ENCODE assay signal across 13 cellular contexts in the genomic region with DNA sequence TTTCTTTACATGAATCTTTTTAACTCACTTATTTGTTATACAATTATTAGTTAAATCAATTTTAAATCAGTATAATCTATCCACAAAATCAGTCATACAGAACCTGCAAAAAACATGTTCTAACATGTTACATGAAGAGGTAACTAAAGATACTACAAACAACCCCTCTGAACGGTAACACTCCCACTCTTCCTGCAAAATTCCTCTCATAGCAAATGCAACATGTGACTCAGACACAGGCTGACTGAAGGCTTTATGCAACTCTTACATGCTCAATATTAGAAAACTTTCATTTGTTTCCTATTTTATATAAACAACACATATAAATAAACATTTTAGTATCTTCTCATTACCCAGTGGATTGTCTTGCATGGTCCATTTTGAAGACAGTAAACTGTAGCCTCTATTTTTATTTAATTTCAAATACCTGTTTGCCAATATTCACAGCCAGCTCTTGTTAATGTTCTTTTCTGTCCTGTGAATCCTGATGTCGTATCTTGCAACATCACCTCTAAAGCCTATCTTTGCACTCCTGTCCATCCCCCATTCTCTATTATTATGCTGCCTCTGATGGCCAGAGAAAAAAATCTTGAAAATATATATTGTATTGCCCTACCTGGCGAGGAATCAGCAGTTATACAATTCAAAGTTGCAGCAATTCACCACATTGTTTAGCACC.
DNase-seq lines count a peak whose midpoint lies in the region; TF ChIP-seq lines count a peak whose summit lies in the region.
"Had no signal": no experiment of that assay in that cellular context is flagged by ENCODE, and none has a peak within 500 bp of the region (broad histone marks: within the 10 kb centered on the region; RNA-seq: fewer than 3 reads in every experiment).

No MANE protein-coding gene starts in this region.

- H3K4me2 ChIP-seq in OCI-LY1 (ENCODE audit: low read length) (peak overlapping the region; percentile 44), smooth muscle cell (peak overlapping the region; percentile 33)

- peaks cover 11% of the 10 kb centered on the region for H3K9me3 Mint-ChIP-seq in progenitor cell of endocrine pancreas (ENCODE audit: low read depth)

- 61% methylated on average over 3 of the region's 3 CpGs for WGBS in smooth muscle cell (ENCODE audit: low lambda C conversion rate)

- H3K36me3 Mint-ChIP-seq in progenitor cell of endocrine pancreas (ENCODE audit: insufficient read depth) = peaks cover 8% of the 10 kb centered on the region

- H3K9me3 ChIP-seq in OCI-LY1 (ENCODE audit: low read length) = no peaks in the 10 kb centered on the region
- H3K9me3 ChIP-seq in smooth muscle cell (replicated peaks; ENCODE audit: low read depth) = no peaks in the 10 kb centered on the region
- H3K9me3 ChIP-seq: sigmoid colon had no signal

- no peaks in the 10 kb centered on the region for H3K27me3 ChIP-seq in OCI-LY1 (ENCODE audit: insufficient read depth, low read length)
- no peaks in the 10 kb centered on the region for H3K27me3 ChIP-seq in smooth muscle cell (ENCODE audit: low read depth)
- H3K27me3 ChIP-seq: sigmoid colon had no signal

- H3K9ac ChIP-seq in OCI-LY1 (ENCODE audit: low read length) (no peak overlapping the region), smooth muscle cell (ENCODE audit: low read depth) (no peak overlapping the region)

- H3K27ac Mint-ChIP-seq in progenitor cell of endocrine pancreas = no peak overlapping the region

- H4K20me1 ChIP-seq in OCI-LY1 (ENCODE audit: insufficient read depth, low read length) = no peaks in the 10 kb centered on the region
- H4K20me1 ChIP-seq in smooth muscle cell (ENCODE audit: low read depth) = no peaks in the 10 kb centered on the region

- H3K4me1 Mint-ChIP-seq in progenitor cell of endocrine pancreas (ENCODE audit: low read depth) = no peaks in the 10 kb centered on the region

- peak overlapping the region; percentile 18 for H3K4me3 ChIP-seq in OCI-LY1 (ENCODE audit: low read depth, low read length, poor library complexity, severe bottlenecking)
- peak overlapping the region; percentile 41 for H3K4me3 ChIP-seq in choroid plexus epithelial cell (ENCODE audit: low read depth, low read length)
- H3K4me3 ChIP-seq in smooth muscle cell = no peak overlapping the region
- H3K4me3 ChIP-seq: sigmoid colon had no signal

- H2AFZ ChIP-seq in OCI-LY1 (ENCODE audit: low read length) = no peak overlapping the region
- H2AFZ ChIP-seq in smooth muscle cell (ENCODE audit: low read depth) = no peak overlapping the region

- H3K79me2 ChIP-seq in OCI-LY1 (ENCODE audit: insufficient read depth, low read length) (no peaks in the 10 kb centered on the region), smooth muscle cell (ENCODE audit: low read depth) (no peaks in the 10 kb centered on the region)

- H3K4me1 ChIP-seq in OCI-LY1 (ENCODE audit: insufficient read depth, low read length, severe bottlenecking) (peaks cover 37% of the 10 kb centered on the region), smooth muscle cell (ENCODE audit: low read depth) (no peaks in the 10 kb centered on the region)

- H3F3A ChIP-seq in OCI-LY1 (ENCODE audit: insufficient read depth, low read length) (no peaks in the 10 kb centered on the region; the same call in 1 of the 2 replicates), smooth muscle cell (ENCODE audit: low read depth) (no peaks in the 10 kb centered on the region)

- DNase-seq in choroid plexus epithelial cell (ENCODE audit: low read depth) = peak; percentile 53
- DNase-seq in kidney glomerular epithelial cell (lab: John Stamatoyannopoulos, UW) = peak; percentile 56
- no peak for DNase-seq in smooth muscle cell (lab: John Stamatoyannopoulos, UW; ENCODE audit: unreplicated experiment)
- no peak for DNase-seq in activated effector memory CD4-positive, alpha-beta T cell treated with anti-CD3 and anti-CD28 coated beads, Interleukin-2, amount 50 U/mL, for 16 hours
- no peak for DNase-seq in progenitor cell of endocrine pancreas (ENCODE audit: low spot score, unreplicated experiment)
- DNase-seq in NCI-H1436 treated with DMSO at 0.1 percent for 48 hours (lab: John Stamatoyannopoulos, UW) = no peak
- DNase-seq: activated gamma-delta T cell treated with Interleukin-2 at 50 U/mL for 16 hours, GF-D8, KBM-7, NCI-H526 treated with DMSO at 0.1 percent for 48 hours, SHP77 treated with DMSO at 0.1 percent for 48 hours, sigmoid colon had no signal

- H3K27me3 Mint-ChIP-seq in progenitor cell of endocrine pancreas = no peaks in the 10 kb centered on the region

- H3K36me3 ChIP-seq in OCI-LY1 (ENCODE audit: insufficient read depth, low read length) (no peaks in the 10 kb centered on the region), smooth muscle cell (ENCODE audit: low read depth) (no peaks in the 10 kb centered on the region)
- H3K36me3 ChIP-seq: sigmoid colon had no signal

- peak overlapping the region; percentile 85 for H3K27ac ChIP-seq in OCI-LY1 (ENCODE audit: low read depth, low read length, poor library complexity, severe bottlenecking)
- H3K27ac ChIP-seq in smooth muscle cell (ENCODE audit: low read depth) = no peak overlapping the region
- H3K27ac ChIP-seq: sigmoid colon had no signal

- TF ChIP-seq CTCF in OCI-LY1 (IDR thresholded peaks at IDR 0.05; ENCODE audit: low read length) (no peak), choroid plexus epithelial cell (conservative IDR thresholded peaks at IDR 0.05; ENCODE audit: low read depth, low read length) (no peak), smooth muscle cell (IDR thresholded peaks at IDR 0.05; ENCODE audit: borderline replicate concordance, insufficient read depth, poor library complexity, severe bottlenecking) (no peak), progenitor cell of endocrine pancreas (IDR thresholded peaks at IDR 0.05; ENCODE audit: unreplicated experiment) (no peak)

- no peak overlapping the region for H3K4me3 Mint-ChIP-seq in progenitor cell of endocrine pancreas (ENCODE audit: low read depth)

- H3K9me2 ChIP-seq in OCI-LY1 (ENCODE audit: low read depth, low read length) = no peaks in the 10 kb centered on the region

Comparison
In these comparisons a context has a peak if more than half of its experiments do, and no peak if none do; other contexts are left out.
1. DNase-seq: peak in choroid plexus epithelial cell (single experiment) and kidney glomerular epithelial cell (single experiment); none in smooth muscle cell (single experiment), activated effector memory CD4-positive, alpha-beta T cell treated with anti-CD3 and anti-CD28 coated beads, Interleukin-2, amount 50 U/mL, for 16 hours (single experiment), progenitor cell of endocrine pancreas (single experiment) and NCI-H1436 treated with DMSO at 0.1 percent for 48 hours (single experiment).